34 cellular contexts compared by ENCODE assay signal in the genomic region with DNA sequence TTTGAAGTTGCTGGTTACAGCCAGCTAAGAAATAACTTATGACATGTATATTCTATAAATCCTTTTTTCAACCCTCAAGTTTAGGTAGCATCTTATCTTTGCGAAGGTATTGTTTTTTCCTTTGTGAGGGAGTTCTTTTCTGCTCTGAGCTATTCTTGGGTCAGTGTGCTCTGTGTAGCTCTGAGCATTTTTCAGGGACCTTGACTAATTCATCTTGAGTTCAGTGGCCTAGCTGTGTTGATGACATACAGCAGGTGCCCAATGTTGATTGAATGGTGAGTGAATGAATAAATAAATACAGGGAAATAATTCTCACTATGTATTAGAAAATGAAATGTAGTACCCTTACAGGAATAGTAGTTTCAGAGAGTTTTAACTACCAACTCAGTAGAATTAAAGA.
"Had no signal": no experiment of that assay in that cellular context is flagged by ENCODE, and none has a peak within 500 bp of the region (broad histone marks: within the 10 kb centered on the region; RNA-seq: fewer than 3 reads in every experiment).

No MANE protein-coding gene starts in this region.

- H3K9ac ChIP-seq: KMS-11 had no signal

- H3K9me3 ChIP-seq: MG63 had no signal

- H3K4me3 ChIP-seq: MG63 had no signal

- H3K36me3 ChIP-seq: MG63 had no signal

- DNase-seq: Karpas-422, Kasumi-1, MG63, MM.1S, MV-4-11, NCI-H1048, NCI-H1092, NCI-H1092 treated with DMSO at 0.1 percent for 48 hours, NCI-H1105, NCI-H1105 treated with DMSO at 0.1 percent for 48 hours, NCI-H1417, NCI-H1417 treated with DMSO at 0.1 percent for 48 hours, NCI-H1436, NCI-H1436 treated with DMSO at 0.1 percent for 48 hours, NCI-H146, NCI-H1694, NCI-H1694 treated with DMSO at 0.1 percent for 48 hours, NCI-H187, NCI-H187 treated with DMSO at 0.1 percent for 48 hours, NCI-H1930, NCI-H2029, NCI-H2029 treated with DMSO at 0.1 percent for 48 hours, NCI-H2081, NCI-H2081 treated with DMSO at 0.1 percent for 48 hours, NCI-H2107, NCI-H2171, NCI-H2171 treated with DMSO at 0.1 percent for 48 hours, NCI-H2227 treated with DMSO at 0.1 percent for 48 hours, NCI-H226, NCI-H345, NCI-H446, NCI-H446 treated with DMSO at 0.1 percent for 48 hours, NCI-H510A had no signal

- H3K27ac ChIP-seq: KMS-11 had no signal

- H3K4me2 ChIP-seq: KMS-11 had no signal
